ENCODE assay signal across 15 cellular contexts in the genomic region with DNA sequence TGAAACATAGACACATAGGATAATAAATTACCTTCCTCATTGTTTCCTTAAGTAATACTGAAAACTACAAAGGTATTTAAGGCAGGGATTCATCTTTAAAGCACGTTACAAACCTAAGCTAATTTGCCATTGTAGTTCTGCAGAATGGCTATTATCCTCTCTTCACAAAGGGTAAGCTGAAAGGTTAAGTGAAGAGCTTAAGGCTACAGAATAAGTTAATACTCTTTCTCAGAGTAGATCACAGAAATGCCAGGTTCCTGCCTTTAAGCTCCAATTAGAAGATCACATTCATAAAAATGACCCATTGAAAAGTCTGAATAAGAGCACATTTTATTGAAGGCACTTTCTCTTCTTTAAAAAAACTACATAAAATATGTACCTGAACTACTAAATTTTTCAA. TPM values are rescaled to one million over a fixed set of nuclear protein-coding genes. Genes with fewer than 3 reads are reported as not detected.
DNase-seq lines count a peak whose midpoint lies in the region; ATAC-seq and TF ChIP-seq lines count a peak whose summit lies in the region.
"Had no signal": no experiment of that assay in that cellular context is flagged by ENCODE, and none has a peak within 500 bp of the region (broad histone marks: within the 10 kb centered on the region; RNA-seq: fewer than 3 reads in every experiment).

No MANE protein-coding gene starts in this region.

- 0 out of 2 replicates have a peak, but pooled peaks cover 4% of the 10 kb centered on the region for H3K27me3 ChIP-seq in Karpas-422 (ENCODE audit: low read length)
- H3K27me3 ChIP-seq in NT2/D1 (ENCODE audit: insufficient read depth, insufficient read length), result no peaks in the 10 kb centered on the region
- no peaks in the 10 kb centered on the region for H3K27me3 ChIP-seq in neural progenitor cell
- H3K27me3 ChIP-seq in testis, result no peaks in the 10 kb centered on the region

- H3K4me3 Mint-ChIP-seq in neural progenitor cell, result no peak overlapping the region
- H3K4me3 Mint-ChIP-seq: CD4-positive, alpha-beta memory T cell; HFFc6 had no signal

- H3K4me2 ChIP-seq in Karpas-422 (ENCODE audit: low read depth, low read length, poor library complexity, severe bottlenecking), result no peak overlapping the region
- peak overlapping the region; percentile 71 for H3K4me2 ChIP-seq in neural progenitor cell

- H3K9me3 ChIP-seq in Karpas-422 (ENCODE audit: low read length), result no peaks in the 10 kb centered on the region
- H3K9me3 ChIP-seq in NT2/D1 (ENCODE audit: insufficient read depth, low read length), result no peaks in the 10 kb centered on the region
- H3K9me3 ChIP-seq in neural progenitor cell (ENCODE audit: low read depth), result no peaks in the 10 kb centered on the region
- H3K9me3 ChIP-seq in testis, result no peaks in the 10 kb centered on the region
- H3K9me3 ChIP-seq: HAP-1 had no signal

- intact Hi-C loops in testis (cut with DNase I; ENCODE audit: low total_unique reads), result no loop called here

- no peaks in the 10 kb centered on the region for H4K20me1 ChIP-seq in Karpas-422 (ENCODE audit: insufficient read depth, low read depth, low read length)
- H4K20me1 ChIP-seq in neural progenitor cell (ENCODE audit: low read depth), result no peaks in the 10 kb centered on the region

- H3K79me2 ChIP-seq in Karpas-422 (ENCODE audit: low read length) (no peaks in the 10 kb centered on the region), neural progenitor cell (ENCODE audit: low read depth) (no peaks in the 10 kb centered on the region)

- H3K4me3 ChIP-seq in Karpas-422 (ENCODE audit: low read length) (no peak overlapping the region), NT2/D1 (ENCODE audit: insufficient read length, low read depth) (no peak overlapping the region), neural progenitor cell (peak overlapping the region; percentile 17), testis (no peak overlapping the region)
- H3K4me3 ChIP-seq: HAP-1 had no signal

- H3K36me3 ChIP-seq in Karpas-422 (ENCODE audit: insufficient read depth, low read length) (no peaks in the 10 kb centered on the region), NT2/D1 (ENCODE audit: insufficient read depth, insufficient read length, low read length) (no peaks in the 10 kb centered on the region), neural progenitor cell (no peaks in the 10 kb centered on the region), testis (ENCODE audit: low read depth, missing control alignments) (no peaks in the 10 kb centered on the region)
- H3K36me3 ChIP-seq: HAP-1 had no signal

- H3K9ac ChIP-seq in Karpas-422 (ENCODE audit: low read length), result no peak overlapping the region
- no peak overlapping the region for H3K9ac ChIP-seq in NT2/D1 (ENCODE audit: insufficient read length, low read depth)
- no peak overlapping the region for H3K9ac ChIP-seq in neural progenitor cell

- DNase-seq in Karpas-422 (no peak), NT2/D1 (ENCODE audit: low read depth, low spot score) (peak; percentile 9), neural progenitor cell (ENCODE audit: low spot score) (peak; percentile 83), testis (no peak)
- DNase-seq: C1 segment of cervical spinal cord; Calu3; CD4-positive, alpha-beta memory T cell; COR-L47; DMS153; DND-41; GOT3; HFFc6 had no signal

- H3K9me3 Mint-ChIP-seq in neural progenitor cell, result no peaks in the 10 kb centered on the region
- H3K9me3 Mint-ChIP-seq: CD4-positive, alpha-beta memory T cell; HFFc6 had no signal

- H2AFZ ChIP-seq in Karpas-422 (ENCODE audit: low read length) (peak overlapping the region; percentile 59; the same call in 1 of the 2 replicates), neural progenitor cell (replicated peaks) (no peak overlapping the region)

- TF ChIP-seq POLR2A in testis (IDR thresholded peaks at IDR 0.05), result no peak

- H3K9me2 ChIP-seq in Karpas-422 (replicated peaks; ENCODE audit: insufficient read depth, low read length), result no peaks in the 10 kb centered on the region

- 61 to 64% methylated on average over 1 of the region's 1 CpG for WGBS in testis, 2 donors

- H3K36me3 Mint-ChIP-seq in neural progenitor cell, result no peaks in the 10 kb centered on the region
- H3K36me3 Mint-ChIP-seq: CD4-positive, alpha-beta memory T cell had no signal

- peaks cover 17% of the 10 kb centered on the region for H3K4me1 Mint-ChIP-seq in neural progenitor cell

- no peaks in the 10 kb centered on the region for H3K4me1 ChIP-seq in Karpas-422 (ENCODE audit: low read length)
- H3K4me1 ChIP-seq in NT2/D1 (ENCODE audit: insufficient read depth, insufficient read length), result no peaks in the 10 kb centered on the region
- peaks cover 32% of the 10 kb centered on the region for H3K4me1 ChIP-seq in neural progenitor cell
- no peaks in the 10 kb centered on the region for H3K4me1 ChIP-seq in testis
- H3K4me1 ChIP-seq: HAP-1 had no signal

- no peaks in the 10 kb centered on the region for H3K27me3 Mint-ChIP-seq in neural progenitor cell (ENCODE audit: insufficient read depth, low read depth)

- ATAC-seq in GM21528 (IDR thresholded peaks at IDR 0.05; ENCODE audit: low FRiP score, unreplicated experiment) (no peak), GM21526 (IDR thresholded peaks at IDR 0.05; ENCODE audit: low FRiP score, unreplicated experiment) (no peak)

- H3K27ac ChIP-seq in Karpas-422 (ENCODE audit: low read length) (no peak overlapping the region), neural progenitor cell (peak overlapping the region; percentile 47), testis (no peak overlapping the region)

- no peak for TF ChIP-seq CTCF in neural progenitor cell (IDR thresholded peaks at IDR 0.05)
- no peak for TF ChIP-seq CTCF in testis (IDR thresholded peaks at IDR 0.05)

- H3F3A ChIP-seq in neural progenitor cell (ENCODE audit: low read depth), result no peaks in the 10 kb centered on the region

- no peak overlapping the region for H3K27ac Mint-ChIP-seq in neural progenitor cell
- H3K27ac Mint-ChIP-seq: CD4-positive, alpha-beta memory T cell; HFFc6 had no signal

RNA-seq across cellular contexts. Expression of gene PRDM5, which starts 42.1 kb away (rescaled TPM):
- 1.4 TPM in 1 of 2 replicates, not detected in the other for total RNA-seq in Karpas-422 (2014; rRNA removed; shearing (Covaris generic); ENCODE audit: low replicate concordance)
- total RNA-seq in neural progenitor cell (ENCODE audit: low replicate concordance), result 36.2 and 51.7 TPM in 2 replicates
- total RNA-seq in testis, result 10 to 100 TPM; 19.1 to 21.9 TPM
- polyA plus RNA-seq in testis (ENCODE audit: insufficient read depth, low read depth, low replicate concordance), result 8.2 TPM

Comparison
In these comparisons a context has a peak if more than half of its experiments do, and no peak if none do; other contexts are left out.
1. DNase-seq: peak in NT2/D1 (single experiment) and neural progenitor cell (single experiment); none in Karpas-422 (single experiment) and testis (single experiment).